8 cellular contexts compared by ENCODE assay signal in genomic region chr6:35469711-35470662, GRCh38.
DNase-seq lines count a peak whose midpoint lies in the region; ATAC-seq lines count a peak whose summit lies in the region.

No MANE protein-coding gene starts in this region.

- ATAC-seq in HG03571 (IDR thresholded peaks at IDR 0.05; ENCODE audit: unreplicated experiment): no peak

- H3K4me3 ChIP-seq in muscle layer of duodenum (ENCODE audit: low read depth in 1 of 2, low read length in 2 of 2): peak overlapping the region; percentile 78 to 84

- no peaks in the 10 kb centered on the region for H3K9me3 ChIP-seq in muscle layer of duodenum (ENCODE audit: control insufficient read depth in 1 of 2, low read length in 2 of 2)

- DNase-seq in ELR (ENCODE audit: low read depth) (peak; percentile 62), NCI-H510A (lab: John Stamatoyannopoulos, UW) (peak; percentile 43), cerebellar cortex (ENCODE audit: low spot score) (no peak), SIG-M5 treated with dmso at 0.1 percent for 504 hours (lab: John Stamatoyannopoulos, UW; ENCODE audit: unreplicated experiment) (no peak), NCI-H774 (lab: John Stamatoyannopoulos, UW) (no peak)
- DNase-seq in central memory CD4-positive, alpha-beta T cell: peak; percentile 18

- peaks cover 14 to 31% of the 10 kb centered on the region in 2 donors for H3K36me3 ChIP-seq in muscle layer of duodenum (ENCODE audit: control insufficient read depth in 1 of 2, insufficient read depth in 2 of 2, low read length in 2 of 2)

- H3K4me1 ChIP-seq in muscle layer of duodenum (ENCODE audit: control insufficient read depth in 1 of 2, insufficient read depth in 2 of 2, low read length in 2 of 2): peaks cover 11 to 35% of the 10 kb centered on the region in 2 donors

- H3K27ac ChIP-seq in muscle layer of duodenum (ENCODE audit: low read length): peak overlapping the region; percentile 71

- H3K27me3 ChIP-seq in muscle layer of duodenum (ENCODE audit: low read depth, low read length): no peaks in the 10 kb centered on the region

Comparison
In these comparisons a context has a peak if more than half of its experiments do, and no peak if none do; other contexts are left out.
1. DNase-seq: peak in ELR (single experiment), NCI-H510A (single experiment) and central memory CD4-positive, alpha-beta T cell (single experiment); none in cerebellar cortex (single experiment), SIG-M5 treated with dmso at 0.1 percent for 504 hours (single experiment) and NCI-H774 (single experiment).